Comparison of ENCODE assay signal across 8 cellular contexts in the genomic region with DNA sequence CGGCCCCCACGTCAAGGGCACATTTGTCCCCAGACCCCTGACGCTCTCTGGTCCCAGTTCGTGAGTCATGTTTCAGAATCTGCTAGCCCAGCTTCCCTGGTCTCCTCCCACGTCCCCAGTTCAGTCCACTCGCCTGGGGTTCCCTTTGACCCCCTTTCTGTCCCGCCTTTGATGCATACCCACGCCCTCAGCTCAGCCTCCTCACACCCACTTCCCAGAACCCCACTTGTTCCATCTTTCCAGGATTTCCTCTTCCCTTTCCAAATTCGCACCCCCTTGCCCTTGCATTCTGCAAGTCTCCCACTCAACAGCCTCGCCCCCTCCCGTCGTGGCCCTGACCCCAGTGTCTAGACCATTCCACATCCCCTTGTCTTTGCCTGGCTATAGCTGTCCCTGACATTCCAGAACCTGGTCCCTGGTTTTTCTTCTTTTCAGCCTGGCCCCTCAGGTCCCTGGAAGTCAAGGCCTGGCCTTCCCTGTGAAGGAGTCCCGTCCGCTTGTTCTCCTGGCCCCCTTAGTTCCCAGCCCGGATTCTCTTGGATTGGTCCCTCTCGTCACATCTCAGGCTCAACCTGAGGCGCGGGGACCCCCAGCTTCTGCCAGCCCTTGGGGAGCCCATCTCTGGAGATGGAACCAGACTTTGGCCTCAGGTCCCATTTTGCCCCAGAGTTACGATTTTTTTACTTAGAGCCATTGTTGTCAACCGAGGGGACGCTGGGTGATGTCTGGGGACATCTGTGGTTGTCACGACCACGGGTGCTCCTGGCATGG. TPM values are rescaled to one million over a fixed set of nuclear protein-coding genes. Genes with fewer than 3 reads are reported as not detected.
DNase-seq lines count a peak whose midpoint lies in the region; TF ChIP-seq lines count a peak whose summit lies in the region.

No MANE protein-coding gene starts in this region.

- H3K4me2 ChIP-seq in fibroblast of lung (ENCODE audit: extremely low read depth, insufficient read depth, low read length) = peak overlapping the region; percentile 96

- no peak for DNase-seq in SJCRH30
- no peak for DNase-seq in fibroblast of lung (ENCODE audit: low read depth in 2 of 2)
- no peak for DNase-seq in prostate gland (ENCODE audit: low spot score)
- no peak for DNase-seq in NCI-H748 (lab: John Stamatoyannopoulos, UW; ENCODE audit: unreplicated experiment)
- DNase-seq in NCI-H226 = no peak
- no peak for DNase-seq in amygdala (lab: John Stamatoyannopoulos, UW)
- DNase-seq in NK-92 (lab: John Stamatoyannopoulos, UW; ENCODE audit: unreplicated experiment) = no peak

- H3K27me3 ChIP-seq in SJCRH30 (no peaks in the 10 kb centered on the region), fibroblast of lung (ENCODE audit: control insufficient read depth, insufficient read depth, low read length) (no peaks in the 10 kb centered on the region), prostate gland (replicated peaks; ENCODE audit: insufficient read depth) (no peaks in the 10 kb centered on the region)

- TF ChIP-seq POLR2A in prostate gland (IDR thresholded peaks at IDR 0.05) = no peak

- intact Hi-C loops in prostate gland (cut with DNase I) = no loop called here

- H3K9me3 ChIP-seq in SJCRH30 (replicated peaks) = no peaks in the 10 kb centered on the region
- H3K9me3 ChIP-seq in fibroblast of lung (ENCODE audit: control insufficient read depth, insufficient read depth, low read depth, low read length) = no peaks in the 10 kb centered on the region
- no peaks in the 10 kb centered on the region for H3K9me3 ChIP-seq in prostate gland

- H3K27ac ChIP-seq in SJCRH30 (no peak overlapping the region), fibroblast of lung (ENCODE audit: insufficient read depth, low read length) (peak overlapping the region; percentile 72), prostate gland (no peak overlapping the region)

- no peaks in the 10 kb centered on the region for H4K20me1 ChIP-seq in fibroblast of lung (ENCODE audit: control insufficient read depth, extremely low read depth, insufficient read depth, low read length)

- H3K4me3 ChIP-seq in GM08714 (ENCODE audit: low read length) (peak overlapping the region; percentile 85), SJCRH30 (peak overlapping the region; percentile 98), fibroblast of lung (replicated peaks in 1 of 4; ENCODE audit: control extremely low read depth in 1 of 4, insufficient read depth in 1 of 4, low read depth in 3 of 4, low read length in 4 of 4) (peak overlapping the region; percentile 80 to 96 (median 88)), prostate gland (peak overlapping the region; percentile 88 to 95)

- H2AFZ ChIP-seq in fibroblast of lung (ENCODE audit: low read length) = no peak overlapping the region

- WGBS in prostate gland = 72% methylated on average over 23 of the region's 23 CpGs

- H3K4me1 ChIP-seq in SJCRH30 (no peaks in the 10 kb centered on the region; the same call in 1 of the 2 replicates), fibroblast of lung (ENCODE audit: control insufficient read depth, extremely low read depth, insufficient read depth, low read length) (peaks cover 9% of the 10 kb centered on the region), prostate gland (replicated peaks) (peaks cover 10% of the 10 kb centered on the region)

- TF ChIP-seq CTCF in fibroblast of lung (conservative IDR thresholded peaks at IDR 0.05 in 1 of 2, IDR thresholded peaks at IDR 0.05 in 1 of 2; ENCODE audit: low read depth in 1 of 2, low read length in 2 of 2) (no peak), prostate gland (IDR thresholded peaks at IDR 0.05) (no peak)

- peaks cover 56% of the 10 kb centered on the region for H3K79me2 ChIP-seq in fibroblast of lung (ENCODE audit: control insufficient read depth, insufficient read depth, low read length)

- peak overlapping the region; percentile 88 for H3K9ac ChIP-seq in fibroblast of lung (ENCODE audit: insufficient read depth, low read length)

- H3K36me3 ChIP-seq in SJCRH30 = no peaks in the 10 kb centered on the region; the same call in 1 of the 2 replicates
- H3K36me3 ChIP-seq in fibroblast of lung (ENCODE audit: control insufficient read depth, insufficient read depth, low read length) = peaks cover 8% of the 10 kb centered on the region
- no peaks in the 10 kb centered on the region for H3K36me3 ChIP-seq in prostate gland

RNA-seq across cellular contexts. Expression of gene NCLN, which starts 1.3 kb away (rescaled TPM):
- total RNA-seq in SJCRH30 (2014; rRNA removed; shearing (Covaris generic)) = 39.8 and 41.8 TPM in 2 replicates
- total RNA-seq in fibroblast of lung = 24.4 and 35.8 TPM in 2 replicates
- polyA plus RNA-seq in fibroblast of lung = 33.0 and 52.5 TPM in 2 replicates
- polyA plus RNA-seq in fibroblast of lung (2012) = 58.8 and 103 TPM in 2 replicates
- polyA minus RNA-seq in fibroblast of lung (ENCODE audit: low replicate concordance) = 108 and 141 TPM in 2 replicates
- 10 to 100 TPM; 48.6 to 68.5 TPM for total RNA-seq in prostate gland

RNA-seq across cellular contexts. Expression of gene S1PR4, which starts 8.5 kb away (rescaled TPM):
- not detected in 2 replicates for total RNA-seq in SJCRH30 (2014; rRNA removed; shearing (Covaris generic))
- total RNA-seq in fibroblast of lung (not detected in 2 replicates), prostate gland (1 to 10 TPM in 1 of 2 donors, under 1 TPM in 1; 0.14 to 1.5 TPM)
- polyA plus RNA-seq in fibroblast of lung = not detected in 2 replicates
- polyA plus RNA-seq in fibroblast of lung (2012) = not detected in 2 replicates
- not detected in 2 replicates for polyA minus RNA-seq in fibroblast of lung (ENCODE audit: low replicate concordance)

RNA-seq across cellular contexts. Expression of gene CELF5, which starts 37.4 kb away (rescaled TPM):
- not detected in 2 replicates for total RNA-seq in SJCRH30 (2014; rRNA removed; shearing (Covaris generic))
- total RNA-seq in fibroblast of lung (under 0.01 TPM in 1 of 2 replicates, not detected in the other), prostate gland (under 1 TPM; 0.36 to 0.80 TPM)
- polyA plus RNA-seq in fibroblast of lung = not detected in 2 replicates
- polyA plus RNA-seq in fibroblast of lung (2012) = not detected in 2 replicates
- polyA minus RNA-seq in fibroblast of lung (ENCODE audit: low replicate concordance) = not detected in 2 replicates

RNA-seq across cellular contexts. Expression of gene GNA15, which starts 51.2 kb away (rescaled TPM):
- 0.13 and 0.59 TPM in 2 replicates for total RNA-seq in SJCRH30 (2014; rRNA removed; shearing (Covaris generic))
- total RNA-seq in fibroblast of lung = not detected in 2 replicates
- not detected in 2 replicates for polyA plus RNA-seq in fibroblast of lung
- not detected in 2 replicates for polyA plus RNA-seq in fibroblast of lung (2012)
- not detected in 2 replicates for polyA minus RNA-seq in fibroblast of lung (ENCODE audit: low replicate concordance)
- total RNA-seq in prostate gland = 10 to 100 TPM; 11.1 to 13.3 TPM
